In the genomic region with DNA sequence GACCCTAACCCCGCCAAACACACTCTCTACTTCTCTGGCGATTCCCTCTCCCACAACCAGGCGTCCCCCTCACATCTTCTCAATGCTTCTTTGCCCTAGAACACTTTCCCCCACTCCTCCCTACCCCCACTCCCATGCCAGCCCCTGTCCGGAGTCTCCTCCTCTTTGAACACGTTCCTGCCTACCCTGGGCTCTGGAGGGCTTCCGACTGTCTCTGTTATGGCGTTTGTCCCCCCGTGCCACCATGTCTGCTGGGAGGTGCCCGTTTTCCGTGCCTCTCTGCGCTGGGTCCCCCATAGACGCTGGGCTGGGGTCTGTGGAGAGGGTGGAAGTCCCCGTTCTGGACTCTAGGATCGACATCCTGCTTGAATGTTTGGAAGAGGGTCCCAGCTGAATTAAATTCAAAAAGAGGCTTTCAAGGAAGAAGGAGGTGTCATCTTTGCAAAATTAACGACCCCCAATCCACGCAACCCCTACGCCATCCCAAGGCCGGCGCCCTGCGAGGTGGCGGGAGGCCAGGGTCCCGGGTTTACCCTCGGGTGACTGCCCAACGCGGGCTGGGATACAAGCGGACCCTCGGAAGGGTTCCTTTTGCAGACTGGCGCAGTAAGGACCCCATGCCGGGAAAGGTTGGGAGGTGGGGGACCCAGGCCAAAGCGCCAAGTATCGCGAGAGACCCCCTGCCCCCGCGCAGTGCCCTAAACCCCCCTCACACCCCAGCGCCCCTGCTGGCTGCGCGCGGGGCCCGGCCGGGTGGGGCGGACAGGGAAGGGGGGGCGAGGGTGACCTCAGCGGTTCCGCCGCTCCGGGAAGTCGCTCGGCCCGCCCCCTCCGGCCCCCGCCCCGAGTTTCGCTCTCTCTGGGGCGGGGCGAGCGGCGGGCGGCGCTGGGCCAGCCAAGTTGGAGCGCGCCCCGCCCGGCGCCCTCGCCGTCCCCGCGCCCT, we compare ENCODE assay signal across 8 cellular contexts. TPM values are rescaled to one million over a fixed set of nuclear protein-coding genes. Genes with fewer than 3 reads are reported as not detected.
DNase-seq lines count a peak whose midpoint lies in the region; ATAC-seq lines count a peak whose summit lies in the region.

No MANE protein-coding gene starts in this region.

- peak; percentile 80 for DNase-seq in EH (ENCODE audit: low read depth)
- peak; percentile 52 for DNase-seq in H4 (ENCODE audit: low spot score)
- peak; percentile 21 for DNase-seq in NCI-H2196 treated with DMSO at 0.1 percent for 48 hours (lab: John Stamatoyannopoulos, UW; ENCODE audit: unreplicated experiment)
- DNase-seq in activated CD8-positive, alpha-beta T cell treated with anti-CD3 and anti-CD28 coated beads, Interleukin-2, amount 10 ng/mL, durations not matched to agents 7 days and 5 days: peak; percentile 86
- DNase-seq in effector CD8-positive, alpha-beta T cell (lab: John Stamatoyannopoulos, UW): peak; percentile 63
- peak; percentile 69 for DNase-seq in medulla oblongata (ENCODE audit: extremely low spot score)
- peak; percentile 80 for DNase-seq in stimulated activated CD8-positive, alpha-beta memory T cell treated with anti-CD3 and anti-CD28 coated beads, Interleukin-12 subunit alpha, Interleukin-12 subunit beta, amount 100 ng/mL, for 4 hours (ENCODE audit: low read depth)

- H3K36me3 Mint-ChIP-seq in activated CD8-positive, alpha-beta T cell treated with anti-CD3 and anti-CD28 coated beads, Interleukin-2, amount 10 ng/mL, durations not matched to agents 7 days and 5 days (ENCODE audit: low read depth): no peaks in the 10 kb centered on the region

- peak overlapping the region; percentile 58 for H3K27ac Mint-ChIP-seq in activated CD8-positive, alpha-beta T cell treated with anti-CD3 and anti-CD28 coated beads, Interleukin-2, amount 10 ng/mL, durations not matched to agents 7 days and 5 days

- CTCF ChIA-PET in activated CD8-positive, alpha-beta T cell treated with anti-CD3 and anti-CD28 coated beads, Interleukin-2, amount 10 ng/mL, durations not matched to agents 7 days and 5 days (lab: Charles Lee): interaction anchor here (0.8 to 2.4 kb wide), 2 partner anchors 15 to 26 kb away, joined by 3 to 12 read pairs; no protein-coding TSS in a partner anchor

- peaks cover 31% of the 10 kb centered on the region for H3K4me1 Mint-ChIP-seq in activated CD8-positive, alpha-beta T cell treated with anti-CD3 and anti-CD28 coated beads, Interleukin-2, amount 10 ng/mL, durations not matched to agents 7 days and 5 days (ENCODE audit: low read depth)

- POLR2A ChIA-PET in activated CD8-positive, alpha-beta T cell treated with anti-CD3 and anti-CD28 coated beads, Interleukin-2, amount 10 ng/mL, durations not matched to agents 7 days and 5 days (lab: Charles Lee): interaction anchor here (1.0 to 3.0 kb wide), 3 partner anchors 17 to 48 kb away, joined by 3 to 8 read pairs (median 7); a partner anchor contains a TSS

- peak; percentile 60 for ATAC-seq in activated CD8-positive, alpha-beta T cell treated with anti-CD3 and anti-CD28 coated beads, Interleukin-2, amount 10 ng/mL, durations not matched to agents 7 days and 5 days
- no peak for ATAC-seq in HG02973 (IDR thresholded peaks at IDR 0.05; ENCODE audit: unreplicated experiment)

- peak overlapping the region; percentile 26 for H3K4me3 Mint-ChIP-seq in activated CD8-positive, alpha-beta T cell treated with anti-CD3 and anti-CD28 coated beads, Interleukin-2, amount 10 ng/mL, durations not matched to agents 7 days and 5 days

- H3K27me3 Mint-ChIP-seq in activated CD8-positive, alpha-beta T cell treated with anti-CD3 and anti-CD28 coated beads, Interleukin-2, amount 10 ng/mL, durations not matched to agents 7 days and 5 days (ENCODE audit: low read depth): peaks cover 10% of the 10 kb centered on the region

- no peaks in the 10 kb centered on the region for H3K9me3 Mint-ChIP-seq in activated CD8-positive, alpha-beta T cell treated with anti-CD3 and anti-CD28 coated beads, Interleukin-2, amount 10 ng/mL, durations not matched to agents 7 days and 5 days (ENCODE audit: insufficient read depth)

RNA-seq across cellular contexts. Expression of a gene that starts 1.0 kb away (rescaled TPM):
- total RNA-seq in H4 (2014; rRNA removed; shearing (Covaris generic)): 0.83 and 2.9 TPM in 2 replicates
- 1 to 10 TPM; 5.3 TPM for total RNA-seq in activated CD8-positive, alpha-beta T cell treated with anti-CD3 and anti-CD28 coated beads, Interleukin-2, amount 10 ng/mL, durations not matched to agents 7 days and 5 days

RNA-seq across cellular contexts. Expression of a gene that starts 4.4 kb away (rescaled TPM):
- total RNA-seq in H4 (2014; rRNA removed; shearing (Covaris generic)): 86.5 and 127 TPM in 2 replicates
- total RNA-seq in activated CD8-positive, alpha-beta T cell treated with anti-CD3 and anti-CD28 coated beads, Interleukin-2, amount 10 ng/mL, durations not matched to agents 7 days and 5 days: 100 to 1,000 TPM; 217 to 222 TPM

RNA-seq across cellular contexts. Expression of a gene that starts 47.0 kb away (rescaled TPM):
- 286 and 381 TPM in 2 replicates for total RNA-seq in H4 (2014; rRNA removed; shearing (Covaris generic))
- 100 to 1,000 TPM; 175 to 186 TPM for total RNA-seq in activated CD8-positive, alpha-beta T cell treated with anti-CD3 and anti-CD28 coated beads, Interleukin-2, amount 10 ng/mL, durations not matched to agents 7 days and 5 days

Comparison
In these comparisons a context has a peak if more than half of its experiments do, and no peak if none do; other contexts are left out.
1. DNase-seq: peak in every context shown above with its lines; median percentile 86 in activated CD8-positive, alpha-beta T cell treated with anti-CD3 and anti-CD28 coated beads, Interleukin-2, amount 10 ng/mL, durations not matched to agents 7 days and 5 days; 80 in EH; 80 in stimulated activated CD8-positive, alpha-beta memory T cell treated with anti-CD3 and anti-CD28 coated beads, Interleukin-12 subunit alpha, Interleukin-12 subunit beta, amount 100 ng/mL, for 4 hours; 69 in medulla oblongata; 63 in effector CD8-positive, alpha-beta T cell; 52 in H4; 21 in NCI-H2196 treated with DMSO at 0.1 percent for 48 hours.